ENCODE assay signal across 1 cellular context in genomic region chr10:103470755-103471653, GRCh38.
TF ChIP-seq lines count a peak whose summit lies in the region.

No MANE protein-coding gene starts in this region.

TF ChIP-seq in H1, 55 proteins besides CTCF, POLR2A, EP300 and RAD21:
- TF ChIP-seq JUND (IDR thresholded peaks at IDR 0.05; ENCODE audit: low read length), result peak; percentile 84
- no peak for TF ChIP-seq GTF2F1 (IDR thresholded peaks at IDR 0.05; ENCODE audit: borderline replicate concordance, low read depth, low read length)
- TF ChIP-seq, protein P1, sequence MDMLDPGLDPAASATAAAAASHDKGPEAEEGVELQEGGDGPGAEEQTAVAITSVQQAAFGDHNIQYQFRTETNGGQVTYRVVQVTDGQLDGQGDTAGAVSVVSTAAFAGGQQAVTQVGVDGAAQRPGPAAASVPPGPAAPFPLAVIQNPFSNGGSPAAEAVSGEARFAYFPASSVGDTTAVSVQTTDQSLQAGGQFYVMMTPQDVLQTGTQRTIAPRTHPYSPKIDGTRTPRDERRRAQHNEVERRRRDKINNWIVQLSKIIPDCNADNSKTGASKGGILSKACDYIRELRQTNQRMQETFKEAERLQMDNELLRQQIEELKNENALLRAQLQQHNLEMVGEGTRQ (IDR thresholded peaks at IDR 0.05; ENCODE audit: low read length), result no peak
- TF ChIP-seq KDM4A (IDR thresholded peaks at IDR 0.05; ENCODE audit: low read depth, low read length, severe bottlenecking), result peak; percentile 21
- TF ChIP-seq CHD1 (IDR thresholded peaks at IDR 0.05; ENCODE audit: low read depth, low read length), result no peak
